ENCODE assay signal across 8 cellular contexts in genomic region chr1:173477286-173478098, GRCh38. TPM values are rescaled to one million over a fixed set of nuclear protein-coding genes. Genes with fewer than 3 reads are reported as not detected.
DNase-seq lines count a peak whose midpoint lies in the region; ATAC-seq and TF ChIP-seq lines count a peak whose summit lies in the region.

Gene PRDX6 (plus strand): TSS chr1:173477335. CDS start chr1:173477398, 63 bp downstream.

- H3K9me3 Mint-ChIP-seq in progenitor cell of endocrine pancreas (ENCODE audit: low read depth) = no peaks in the 10 kb centered on the region

- peaks cover 55% of the 10 kb centered on the region for H3K4me1 Mint-ChIP-seq in progenitor cell of endocrine pancreas (ENCODE audit: low read depth)

- H3K36me3 ChIP-seq in left ventricle myocardium inferior = peaks cover 35% of the 10 kb centered on the region

- H3K27me3 Mint-ChIP-seq in progenitor cell of endocrine pancreas = no peaks in the 10 kb centered on the region

- DNase-seq in G401 (ENCODE audit: low spot score) (peak; percentile 57), HuH-7 (ENCODE audit: low spot score) (peak; percentile 59), SHP77 treated with DMSO at 0.1 percent for 48 hours (lab: John Stamatoyannopoulos, UW) (peak; percentile 59), anterior cingulate cortex (lab: John Stamatoyannopoulos, UW) (peak in 38 of 58 donors; percentile 39 to 98 (median 87)), left ventricle myocardium inferior (peak; percentile 61), progenitor cell of endocrine pancreas (ENCODE audit: low spot score, unreplicated experiment) (peak; percentile 37), GM13976 (ENCODE audit: low spot score) (no peak)

- H3K27ac Mint-ChIP-seq in progenitor cell of endocrine pancreas = peak within 1 kb of the TSS; percentile 99

- H3K4me1 ChIP-seq in left ventricle myocardium inferior = peaks cover 90% of the 10 kb centered on the region

- peak within 1 kb of the TSS; percentile 99 for H3K27ac ChIP-seq in left ventricle myocardium inferior (replicated peaks)

- intact Hi-C loops in left ventricle myocardium inferior (cut with micrococcal nuclease) = loop anchor here (5.0 kb wide), 1 partner anchor 45 kb away; no protein-coding TSS in a partner anchor

- in situ Hi-C loops in G401 (cut with HindIII; ENCODE audit: low sequenced_read_pairs) = no loop called here
- in situ Hi-C loops in GM13976 (cut with MboI; ENCODE audit: low sequenced_read_pairs, unreplicated experiment) = no loop called here

- ATAC-seq in GM21576 (IDR thresholded peaks at IDR 0.05; ENCODE audit: unreplicated experiment) = peak; percentile 55

- no peaks in the 10 kb centered on the region for H3K9me3 ChIP-seq in left ventricle myocardium inferior (replicated peaks)

- H3K4me3 Mint-ChIP-seq in progenitor cell of endocrine pancreas (ENCODE audit: low read depth) = peak within 1 kb of the TSS; percentile 93

- peak within 1 kb of the TSS; percentile 89 for H3K4me3 ChIP-seq in left ventricle myocardium inferior

- peaks cover 22% of the 10 kb centered on the region for H3K36me3 Mint-ChIP-seq in progenitor cell of endocrine pancreas (ENCODE audit: insufficient read depth)

- H3K27me3 ChIP-seq in left ventricle myocardium inferior (ENCODE audit: low read depth) = no peaks in the 10 kb centered on the region

- TF ChIP-seq CTCF in left ventricle myocardium inferior (IDR thresholded peaks at IDR 0.05; ENCODE audit: borderline replicate concordance) = no peak
- peak; percentile 8 for TF ChIP-seq CTCF in progenitor cell of endocrine pancreas (IDR thresholded peaks at IDR 0.05; ENCODE audit: unreplicated experiment)
- TF ChIP-seq CTCF in GM13976 (IDR thresholded peaks at IDR 0.05; ENCODE audit: borderline replicate concordance, control extremely low read depth, extremely low read depth, insufficient read depth, missing control alignments) = no peak

RNA-seq across cellular contexts. Expression of gene PRDX6, which starts in this region (rescaled TPM):
- total RNA-seq in G401 (2014; rRNA removed; shearing (Covaris generic)) = 273 and 329 TPM in 2 replicates
- total RNA-seq in left ventricle myocardium inferior (363 TPM), progenitor cell of endocrine pancreas (258 and 264 TPM in 2 replicates)
